10 cellular contexts compared by ENCODE assay signal in genomic region chr3:15325228-15325627, GRCh38. TPM values are rescaled to one million over a fixed set of nuclear protein-coding genes. Genes with fewer than 3 reads are reported as not detected.
DNase-seq lines count a peak whose midpoint lies in the region; ATAC-seq, FAIRE-seq and TF ChIP-seq lines count a peak whose summit lies in the region.
"Had no signal": no experiment of that assay in that cellular context is flagged by ENCODE, and none has a peak within 500 bp of the region (broad histone marks: within the 10 kb centered on the region; RNA-seq: fewer than 3 reads in every experiment).

No MANE protein-coding gene starts in this region.

- peak; percentile 63 for DNase-seq in A172 (ENCODE audit: low spot score)
- peak; percentile 72 for DNase-seq in HT1080 (ENCODE audit: low read depth)
- DNase-seq in cerebellar cortex (ENCODE audit: low spot score): peak; percentile 64
- DNase-seq in mucosa of descending colon: no peak
- DNase-seq in NCI-H1694 (lab: John Stamatoyannopoulos, UW): no peak
- DNase-seq in GM12892 (ENCODE audit: insufficient read length): no peak
- no peak for DNase-seq in NCI-H1417 (lab: John Stamatoyannopoulos, UW)
- DNase-seq: C1 segment of cervical spinal cord, left colon had no signal

- no peak overlapping the region for H3K4me3 ChIP-seq in mucosa of descending colon

- no peaks in the 10 kb centered on the region for H3K4me1 ChIP-seq in mucosa of descending colon (ENCODE audit: low read depth)

- TF ChIP-seq CTCF in mucosa of descending colon (IDR thresholded peaks at IDR 0.05): no peak

- intact Hi-C loops in mucosa of descending colon (cut with DNase I, micrococcal nuclease): no loop called here

- FAIRE-seq in GM12892 (lab: Jason Lieb, UNC): no peak

- H3K36me3 ChIP-seq in mucosa of descending colon (ENCODE audit: low read depth): no peaks in the 10 kb centered on the region

- ATAC-seq in mucosa of descending colon (peak; percentile 22), GM19455 (IDR thresholded peaks at IDR 0.05; ENCODE audit: unreplicated experiment) (no peak)
- ATAC-seq: left colon had no signal

- no peak for TF ChIP-seq POLR2A in GM12892 (IDR thresholded peaks at IDR 0.05; ENCODE audit: low read depth, low read length)

- H3K9me3 ChIP-seq in mucosa of descending colon: no peaks in the 10 kb centered on the region

RNA-seq across cellular contexts. Expression of gene SH3BP5, which starts 7.2 kb away (rescaled TPM):
- 85.4 and 90.2 TPM in 2 replicates for total RNA-seq in A172 (2014; rRNA removed; shearing (Covaris generic))
- 23.2 and 28.8 TPM in 2 replicates for total RNA-seq in HT1080 (2014; rRNA removed; shearing (Covaris generic))
- 36.9 and 41.4 TPM in 2 replicates for polyA plus RNA-seq in HT1080 (2015; cell fraction: cytosol; rRNA removed)
- polyA plus RNA-seq in HT1080 (2015; cell fraction: nucleus; rRNA removed): 27.2 and 36.5 TPM in 2 replicates
- 10 to 100 TPM in 2 of 3 donors, 1 to 10 TPM in 1; 5.9 to 20.8 (median 10.9) TPM for total RNA-seq in mucosa of descending colon
- 25.2 TPM for polyA plus RNA-seq in GM12892 (2012; ENCODE audit: missing spikeins)

Comparison
In these comparisons a context has a peak if more than half of its experiments do, and no peak if none do; other contexts are left out.
1. DNase-seq: peak in A172 (single experiment), HT1080 (single experiment) and cerebellar cortex (single experiment); none in mucosa of descending colon (0 of 3), NCI-H1694 (single experiment), GM12892 (single experiment) and NCI-H1417 (0 of 3).